ENCODE assay signal across 8 cellular contexts in the genomic region with DNA sequence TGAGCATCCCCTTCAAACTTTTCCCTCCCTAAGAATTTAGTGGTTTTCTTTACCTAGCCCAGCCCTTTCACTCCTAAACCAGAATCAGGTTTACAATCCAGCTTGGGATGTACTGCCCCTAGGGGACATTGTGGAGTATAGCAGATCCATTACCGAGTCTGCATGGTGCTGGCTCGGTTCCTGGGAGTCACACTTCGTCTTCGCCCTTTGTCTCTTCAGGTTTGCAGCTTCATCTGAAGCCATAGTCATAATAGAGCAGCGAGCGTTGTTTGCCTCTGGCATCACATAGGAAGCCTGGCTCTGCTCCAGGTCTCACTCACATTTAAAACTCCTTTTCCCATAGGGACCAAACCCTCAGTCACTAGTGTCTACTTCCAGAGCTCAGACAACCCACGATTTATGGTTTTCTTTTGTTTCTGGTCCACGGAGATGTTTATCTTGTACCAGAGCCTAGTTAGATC. TPM values are rescaled to one million over a fixed set of nuclear protein-coding genes. Genes with fewer than 3 reads are reported as not detected.
DNase-seq lines count a peak whose midpoint lies in the region; ATAC-seq and TF ChIP-seq lines count a peak whose summit lies in the region.

No MANE protein-coding gene starts in this region.

- WGBS in H9 (ENCODE audit: extremely low coverage, insufficient read length, low lambda C conversion rate) = no CpG with 5 or more reads among the region's 8 CpGs

- no peaks in the 10 kb centered on the region for H3K4me1 ChIP-seq in H9 (ENCODE audit: insufficient read depth, low read length)
- no peaks in the 10 kb centered on the region for H3K4me1 ChIP-seq in KMS-11 (ENCODE audit: low read depth, poor library complexity, severe bottlenecking)
- H3K4me1 ChIP-seq in Panc1 (ENCODE audit: control insufficient read depth, insufficient read depth, low read length) = no peaks in the 10 kb centered on the region
- H3K4me1 ChIP-seq in naive thymus-derived CD4-positive, alpha-beta T cell (ENCODE audit: control insufficient read depth in 2 of 2, insufficient read depth in 2 of 2, low read length in 2 of 2) = no peaks in the 10 kb centered on the region

- H2AFZ ChIP-seq in H9 (ENCODE audit: low read length) = no peak overlapping the region
- no peak overlapping the region for H2AFZ ChIP-seq in KMS-11 (ENCODE audit: low read depth)

- H3K4me3 Mint-ChIP-seq in H9 = peak overlapping the region in 1 of 2 experiments; percentile 20; a peak in 2 of 5 replicates
- no peak overlapping the region for H3K4me3 Mint-ChIP-seq in naive thymus-derived CD4-positive, alpha-beta T cell

- no peak overlapping the region for H3K23ac ChIP-seq in H9 (ENCODE audit: insufficient read length, low read depth, low read length)

- H3K27me3 Mint-ChIP-seq in H9 (ENCODE audit: low read depth) = no peaks in the 10 kb centered on the region; the same call in 1 of the 2 replicates
- H3K27me3 Mint-ChIP-seq in naive thymus-derived CD4-positive, alpha-beta T cell = peaks cover 10 to 25% (median 21%) of the 10 kb centered on the region in 5 donors

- H2BK20ac ChIP-seq in H9 (ENCODE audit: low read depth, low read length, poor library complexity, severe bottlenecking) = no peak overlapping the region

- no peaks in the 10 kb centered on the region for H3K36me3 Mint-ChIP-seq in H9 (ENCODE audit: insufficient read depth in 1 of 3, low read depth in 3 of 3)
- no peaks in the 10 kb centered on the region for H3K36me3 Mint-ChIP-seq in naive thymus-derived CD4-positive, alpha-beta T cell

- intact Hi-C loops in Right ventricle myocardium inferior (cut with DNase I) (loop anchor here (10.0 kb wide), 1 partner anchor 289 kb away; no protein-coding TSS in a partner anchor), cardiac septum (cut with DNase I) (no loop called here), Panc1 (cut with micrococcal nuclease; ENCODE audit: unreplicated experiment) (no loop called here)
- intact Hi-C loops in naive thymus-derived CD4-positive, alpha-beta T cell (cut with micrococcal nuclease) = loop anchor here (2.0 to 5.0 kb wide), 2 partner anchors 296 to 297 kb away; no protein-coding TSS in a partner anchor

- in situ Hi-C loops in Panc1 (cut with HindIII; ENCODE audit: low pct_unique_long_range_greater_than_20kb, low sequenced_read_pairs) = no loop called here

- no peak overlapping the region for H2BK120ac ChIP-seq in H9 (ENCODE audit: low read depth, low read length, poor library complexity, severe bottlenecking)

- no peak overlapping the region for H3K14ac ChIP-seq in H9 (ENCODE audit: insufficient read depth, low read length)

- no peaks in the 10 kb centered on the region for H3K27me3 ChIP-seq in H9 (ENCODE audit: insufficient read depth, low read length)
- H3K27me3 ChIP-seq in KMS-11 (ENCODE audit: insufficient read depth, low read depth) = no peaks in the 10 kb centered on the region
- peaks cover 5% of the 10 kb centered on the region; the same call in 1 of the 2 replicates for H3K27me3 ChIP-seq in Panc1 (ENCODE audit: control insufficient read depth, insufficient read depth, low read length)
- no peaks in the 10 kb centered on the region for H3K27me3 ChIP-seq in naive thymus-derived CD4-positive, alpha-beta T cell (ENCODE audit: control insufficient read depth in 2 of 2, insufficient read depth in 2 of 2, low read length in 2 of 2)

- no peak overlapping the region for H4K8ac ChIP-seq in H9 (replicated peaks; ENCODE audit: insufficient read length, low read depth, low read length)

- no peak overlapping the region for H3K4ac ChIP-seq in H9 (ENCODE audit: low read depth, low read length)

- ATAC-seq in Right ventricle myocardium inferior (peak; percentile 37), Panc1 (peak; percentile 75; the same call in 1 of the 2 replicates)
- ATAC-seq in naive thymus-derived CD4-positive, alpha-beta T cell = peak; percentile 73

- POLR2A ChIA-PET in Panc1 (lab: Charles Lee) = no interaction called here
- POLR2A ChIA-PET in naive thymus-derived CD4-positive, alpha-beta T cell (lab: Charles Lee) = no interaction called here

- H3K9me3 ChIP-seq in H9 (ENCODE audit: control insufficient read depth, low read depth, low read length) (no peaks in the 10 kb centered on the region), Panc1 (ENCODE audit: control insufficient read depth, insufficient read depth, low read depth, low read length) (no peaks in the 10 kb centered on the region)
- no peaks in the 10 kb centered on the region for H3K9me3 ChIP-seq in naive thymus-derived CD4-positive, alpha-beta T cell (ENCODE audit: control insufficient read depth in 2 of 3, low read length in 3 of 3)

- H3K79me2 ChIP-seq in H9 (ENCODE audit: insufficient read depth, low read length) = no peaks in the 10 kb centered on the region
- H3K79me2 ChIP-seq in KMS-11 (ENCODE audit: insufficient read depth, low read depth) = no peaks in the 10 kb centered on the region

- H4K91ac ChIP-seq in H9 (ENCODE audit: insufficient read length, low read depth, low read length) = no peak overlapping the region

- H3K27ac ChIP-seq in H9 (ENCODE audit: insufficient read length, low read depth, low read length) = no peak overlapping the region
- no peak overlapping the region for H3K27ac ChIP-seq in KMS-11
- no peak overlapping the region for H3K27ac ChIP-seq in Panc1 (ENCODE audit: low read length)
- H3K27ac ChIP-seq in naive thymus-derived CD4-positive, alpha-beta T cell (ENCODE audit: low read depth, low read length) = no peak overlapping the region

- no peak overlapping the region for H2BK5ac ChIP-seq in H9 (ENCODE audit: insufficient read length, low read length)

- no peak overlapping the region for H3K18ac ChIP-seq in H9 (ENCODE audit: insufficient read length, low read depth, low read length)

- no peak overlapping the region for H3K4me2 ChIP-seq in H9 (ENCODE audit: insufficient read depth, insufficient read length, low read length)
- H3K4me2 ChIP-seq in KMS-11 = no peak overlapping the region

- H3K23me2 ChIP-seq in H9 (ENCODE audit: insufficient read length, low read depth, low read length, poor library complexity, severe bottlenecking) = no peaks in the 10 kb centered on the region

- H2BK12ac ChIP-seq in H9 (ENCODE audit: insufficient read length, low read depth, low read length) = no peak overlapping the region

- H2BK15ac ChIP-seq in H9 (ENCODE audit: low read depth, low read length) = no peak overlapping the region

- H3K27ac Mint-ChIP-seq in H9 = no peak overlapping the region
- no peak overlapping the region for H3K27ac Mint-ChIP-seq in naive thymus-derived CD4-positive, alpha-beta T cell

- no TSS peak for BruUV-seq in Panc1 (replicated peaks; lab: Mats Ljungman, UMichigan)

- H3K56ac ChIP-seq in H9 (ENCODE audit: insufficient read length, low read depth, low read length) = no peak overlapping the region

- H3K9me3 Mint-ChIP-seq in H9 = peaks cover 0 to 3% of the 10 kb centered on the region in 2 experiments; a peak in 1 of 5 replicates
- peaks cover 0 to 5% (median 1%) of the 10 kb centered on the region in 11 donors for H3K9me3 Mint-ChIP-seq in naive thymus-derived CD4-positive, alpha-beta T cell

- no peak overlapping the region for H3T11ph ChIP-seq in H9 (ENCODE audit: low read length)

- no peaks in the 10 kb centered on the region for H3K79me1 ChIP-seq in H9 (ENCODE audit: insufficient read depth, low read depth, low read length, poor library complexity, severe bottlenecking)

- H3K36me3 ChIP-seq in KMS-11 (ENCODE audit: insufficient read depth) = no peaks in the 10 kb centered on the region
- no peaks in the 10 kb centered on the region for H3K36me3 ChIP-seq in Panc1 (ENCODE audit: control insufficient read depth, insufficient read depth, low read length)
- H3K36me3 ChIP-seq in naive thymus-derived CD4-positive, alpha-beta T cell (ENCODE audit: control insufficient read depth in 2 of 3, insufficient read depth in 3 of 3, low read length in 3 of 3) = no peaks in the 10 kb centered on the region

- H3K4me1 Mint-ChIP-seq in H9 = peaks cover 21 to 25% of the 10 kb centered on the region in 2 experiments
- peaks cover 0 to 6% (median 3%) of the 10 kb centered on the region in 7 donors for H3K4me1 Mint-ChIP-seq in naive thymus-derived CD4-positive, alpha-beta T cell

- DNase-seq in Right ventricle myocardium inferior (ENCODE audit: missing footprints) = no peak
- DNase-seq in cardiac septum (ENCODE audit: low spot score) = no peak
- peak; percentile 72 for DNase-seq in H9
- DNase-seq in Panc1 (ENCODE audit: low read depth, low spot score) = peak; percentile 15
- peak; percentile 75 for DNase-seq in epithelial cell of esophagus (ENCODE audit: low read depth)
- DNase-seq in naive thymus-derived CD4-positive, alpha-beta T cell = peak in 1 of 9 donors; percentile 2
- no peak for DNase-seq in T-helper 2 cell

- no peak overlapping the region for H4K5ac ChIP-seq in H9 (ENCODE audit: insufficient read length, low read depth, low read length)

- H4K20me1 ChIP-seq in H9 (ENCODE audit: control insufficient read depth, insufficient read depth, insufficient read length) (no peaks in the 10 kb centered on the region), KMS-11 (ENCODE audit: insufficient read depth) (no peaks in the 10 kb centered on the region)

- TF ChIP-seq CTCF in H9 (conservative IDR thresholded peaks at IDR 0.05) (peak; percentile 90), KMS-11 (conservative IDR thresholded peaks at IDR 0.05; ENCODE audit: low read depth, low read length) (peak; percentile 83), Panc1 (IDR thresholded peaks at IDR 0.05) (peak; percentile 76), epithelial cell of esophagus (IDR thresholded peaks at IDR 0.05; ENCODE audit: insufficient read depth, low read depth, low read length, missing control alignments) (peak; percentile 95)

- CTCF ChIA-PET in Panc1 (lab: Charles Lee) = interaction anchor here (0.7 kb wide), 1 partner anchor 262 kb away, joined by 3 read pairs; no protein-coding TSS in a partner anchor
- CTCF ChIA-PET in naive thymus-derived CD4-positive, alpha-beta T cell (lab: Charles Lee) = no interaction called here

- no peak overlapping the region for H2AK5ac ChIP-seq in H9 (ENCODE audit: insufficient read length, low read length)

- H3K4me3 ChIP-seq in KMS-11 (IDR thresholded peaks at IDR 0.05; ENCODE audit: insufficient read depth, low read depth, low read length) = no peak overlapping the region
- no peak overlapping the region for H3K4me3 ChIP-seq in Panc1 (ENCODE audit: low read depth in 2 of 2, low read length in 2 of 2)
- no peak overlapping the region for H3K4me3 ChIP-seq in epithelial cell of esophagus (ENCODE audit: low read length)
- H3K4me3 ChIP-seq in naive thymus-derived CD4-positive, alpha-beta T cell (ENCODE audit: low read length) = no peak overlapping the region

- H3K9ac ChIP-seq in H9 (ENCODE audit: extremely low read depth, insufficient read length, low read length) (no peak overlapping the region), KMS-11 (no peak overlapping the region)

RNA-seq across cellular contexts. Expression of gene LYPD6, which starts 16.8 kb away (rescaled TPM):
- total RNA-seq in Right ventricle myocardium inferior (0.14 TPM), cardiac septum (0.16 TPM), H9 (2021) (3.0 and 3.2 TPM in 2 replicates), Panc1 (2021; ENCODE audit: unreplicated experiment) (0.31 TPM)
- 0.36 TPM for polyA plus RNA-seq in Panc1 (2012; ENCODE audit: insufficient read length)
- total RNA-seq in naive thymus-derived CD4-positive, alpha-beta T cell = not detected
- not detected for polyA plus RNA-seq in naive thymus-derived CD4-positive, alpha-beta T cell

Comparison
In these comparisons a context has a peak if more than half of its experiments do, and no peak if none do; other contexts are left out.
1. intact Hi-C loops: an anchor here in Right ventricle myocardium inferior (10.0 kb wide) and naive thymus-derived CD4-positive, alpha-beta T cell (2.0 to 5.0 kb wide); none called in cardiac septum and Panc1.
2. DNase-seq: peak in H9 (single experiment), Panc1 (single experiment) and epithelial cell of esophagus (single experiment); none in Right ventricle myocardium inferior (single experiment), cardiac septum (single experiment) and T-helper 2 cell (0 of 5).
3. Peak in every context shown above with its lines, with median percentiles within 50 percentile points of each other: ATAC-seq and CTCF ChIP-seq.